In genomic region chr15:54575586-54575985, GRCh38 we compare ENCODE assay signal across 23 cellular contexts.
"Had no signal": no experiment of that assay in that cellular context is flagged by ENCODE, and none has a peak within 500 bp of the region (broad histone marks: within the 10 kb centered on the region; RNA-seq: fewer than 3 reads in every experiment).

No MANE protein-coding gene starts in this region.

- DNase-seq: colonic mucosa; cortex of kidney; dermis blood vessel endothelial cell; dorsolateral prefrontal cortex; effector CD4-positive, alpha-beta T cell; effector CD8-positive, alpha-beta T cell; effector memory CD4-positive, alpha-beta T cell; effector memory CD8-positive, alpha-beta T cell; endodermal cell; erythroblast; esophagus squamous epithelium; foreskin fibroblast; foreskin keratinocyte; foreskin melanocyte; gastrocnemius medialis; glutamatergic neuron; heart left ventricle; heart right ventricle had no signal

- ATAC-seq: effector memory CD8-positive, alpha-beta T cell; esophagus mucosa; foreskin keratinocyte; gastrocnemius medialis; gastroesophageal sphincter; heart left ventricle; heart right ventricle had no signal

- H3K27me3 ChIP-seq: colonic mucosa, esophagus muscularis mucosa, esophagus squamous epithelium, foreskin keratinocyte, gastrocnemius medialis, gastroesophageal sphincter, heart left ventricle had no signal

- H3K4me1 ChIP-seq: colonic mucosa, esophagus muscularis mucosa, esophagus squamous epithelium, foreskin keratinocyte, gastrocnemius medialis, gastroesophageal sphincter, heart left ventricle, heart right ventricle had no signal

- H3K9me3 ChIP-seq: colonic mucosa, esophagus muscularis mucosa, esophagus squamous epithelium, gastrocnemius medialis, gastroesophageal sphincter, heart left ventricle had no signal

- H3K36me3 ChIP-seq: colonic mucosa, esophagus muscularis mucosa, esophagus squamous epithelium, gastrocnemius medialis, gastroesophageal sphincter, heart left ventricle, heart right ventricle had no signal

- H3K27ac ChIP-seq: colonic mucosa, coronary artery, dorsolateral prefrontal cortex, epithelial cell of prostate, esophagus muscularis mucosa, esophagus squamous epithelium, foreskin keratinocyte, gastrocnemius medialis, gastroesophageal sphincter, heart left ventricle, heart right ventricle had no signal

- H3K4me3 ChIP-seq: colonic mucosa, coronary artery, dorsolateral prefrontal cortex, esophagus muscularis mucosa, esophagus squamous epithelium, gastrocnemius medialis, gastroesophageal sphincter, heart left ventricle, heart right ventricle had no signal
